ENCODE assay signal across 2 cellular contexts in the genomic region with DNA sequence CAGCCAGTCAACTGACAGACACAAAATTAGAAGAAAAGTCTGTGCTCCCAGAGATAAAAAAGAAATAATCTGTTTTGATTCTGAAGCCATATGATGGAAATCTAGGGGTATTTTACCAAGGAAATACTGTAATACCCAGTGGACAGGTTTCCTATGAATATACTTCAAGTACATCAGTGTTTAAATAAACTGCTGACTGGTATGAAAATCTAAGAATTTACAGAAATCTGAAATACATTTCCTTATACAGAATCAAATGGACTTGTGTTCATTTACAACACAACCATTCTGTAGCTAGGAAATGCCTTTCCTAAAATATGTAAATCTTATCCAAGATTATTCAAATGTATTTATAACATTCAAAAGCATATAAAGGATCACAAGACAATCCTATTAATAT.
TF ChIP-seq lines count a peak whose summit lies in the region.

No MANE protein-coding gene starts in this region.

TF ChIP-seq in HepG2, 621 proteins besides CTCF, POLR2A, EP300 and RAD21:
- TF ChIP-seq HNRNPL (IDR thresholded peaks at IDR 0.05; ENCODE audit: low read depth, low read length) (no peak), MAFF (IDR thresholded peaks at IDR 0.05; ENCODE audit: low read depth, low read length) (peak; percentile 63), MAFK (conservative IDR thresholded peaks at IDR 0.05 in 1 of 2, IDR thresholded peaks at IDR 0.05 in 1 of 2; ENCODE audit: low read length in 2 of 2) (peak; percentile 58 to 81)
- TF ChIP-seq, protein P1, sequence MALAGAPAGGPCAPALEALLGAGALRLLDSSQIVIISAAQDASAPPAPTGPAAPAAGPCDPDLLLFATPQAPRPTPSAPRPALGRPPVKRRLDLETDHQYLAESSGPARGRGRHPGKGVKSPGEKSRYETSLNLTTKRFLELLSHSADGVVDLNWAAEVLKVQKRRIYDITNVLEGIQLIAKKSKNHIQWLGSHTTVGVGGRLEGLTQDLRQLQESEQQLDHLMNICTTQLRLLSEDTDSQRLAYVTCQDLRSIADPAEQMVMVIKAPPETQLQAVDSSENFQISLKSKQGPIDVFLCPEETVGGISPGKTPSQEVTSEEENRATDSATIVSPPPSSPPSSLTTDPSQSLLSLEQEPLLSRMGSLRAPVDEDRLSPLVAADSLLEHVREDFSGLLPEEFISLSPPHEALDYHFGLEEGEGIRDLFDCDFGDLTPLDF (CRISPR knock-in tag; IDR thresholded peaks at IDR 0.05): no peak
- TF ChIP-seq, protein P2, sequence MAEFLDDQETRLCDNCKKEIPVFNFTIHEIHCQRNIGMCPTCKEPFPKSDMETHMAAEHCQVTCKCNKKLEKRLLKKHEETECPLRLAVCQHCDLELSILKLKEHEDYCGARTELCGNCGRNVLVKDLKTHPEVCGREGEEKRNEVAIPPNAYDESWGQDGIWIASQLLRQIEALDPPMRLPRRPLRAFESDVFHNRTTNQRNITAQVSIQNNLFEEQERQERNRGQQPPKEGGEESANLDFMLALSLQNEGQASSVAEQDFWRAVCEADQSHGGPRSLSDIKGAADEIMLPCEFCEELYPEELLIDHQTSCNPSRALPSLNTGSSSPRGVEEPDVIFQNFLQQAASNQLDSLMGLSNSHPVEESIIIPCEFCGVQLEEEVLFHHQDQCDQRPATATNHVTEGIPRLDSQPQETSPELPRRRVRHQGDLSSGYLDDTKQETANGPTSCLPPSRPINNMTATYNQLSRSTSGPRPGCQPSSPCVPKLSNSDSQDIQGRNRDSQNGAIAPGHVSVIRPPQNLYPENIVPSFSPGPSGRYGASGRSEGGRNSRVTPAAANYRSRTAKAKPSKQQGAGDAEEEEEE (CRISPR knock-in tag; IDR thresholded peaks at IDR 0.05; ENCODE audit: borderline replicate concordance): no peak
- TF ChIP-seq, protein P3, sequence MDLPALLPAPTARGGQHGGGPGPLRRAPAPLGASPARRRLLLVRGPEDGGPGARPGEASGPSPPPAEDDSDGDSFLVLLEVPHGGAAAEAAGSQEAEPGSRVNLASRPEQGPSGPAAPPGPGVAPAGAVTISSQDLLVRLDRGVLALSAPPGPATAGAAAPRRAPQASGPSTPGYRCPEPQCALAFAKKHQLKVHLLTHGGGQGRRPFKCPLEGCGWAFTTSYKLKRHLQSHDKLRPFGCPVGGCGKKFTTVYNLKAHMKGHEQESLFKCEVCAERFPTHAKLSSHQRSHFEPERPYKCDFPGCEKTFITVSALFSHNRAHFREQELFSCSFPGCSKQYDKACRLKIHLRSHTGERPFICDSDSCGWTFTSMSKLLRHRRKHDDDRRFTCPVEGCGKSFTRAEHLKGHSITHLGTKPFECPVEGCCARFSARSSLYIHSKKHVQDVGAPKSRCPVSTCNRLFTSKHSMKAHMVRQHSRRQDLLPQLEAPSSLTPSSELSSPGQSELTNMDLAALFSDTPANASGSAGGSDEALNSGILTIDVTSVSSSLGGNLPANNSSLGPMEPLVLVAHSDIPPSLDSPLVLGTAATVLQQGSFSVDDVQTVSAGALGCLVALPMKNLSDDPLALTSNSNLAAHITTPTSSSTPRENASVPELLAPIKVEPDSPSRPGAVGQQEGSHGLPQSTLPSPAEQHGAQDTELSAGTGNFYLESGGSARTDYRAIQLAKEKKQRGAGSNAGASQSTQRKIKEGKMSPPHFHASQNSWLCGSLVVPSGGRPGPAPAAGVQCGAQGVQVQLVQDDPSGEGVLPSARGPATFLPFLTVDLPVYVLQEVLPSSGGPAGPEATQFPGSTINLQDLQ (CRISPR knock-in tag; IDR thresholded peaks at IDR 0.05): no peak
- TF ChIP-seq, protein P4, sequence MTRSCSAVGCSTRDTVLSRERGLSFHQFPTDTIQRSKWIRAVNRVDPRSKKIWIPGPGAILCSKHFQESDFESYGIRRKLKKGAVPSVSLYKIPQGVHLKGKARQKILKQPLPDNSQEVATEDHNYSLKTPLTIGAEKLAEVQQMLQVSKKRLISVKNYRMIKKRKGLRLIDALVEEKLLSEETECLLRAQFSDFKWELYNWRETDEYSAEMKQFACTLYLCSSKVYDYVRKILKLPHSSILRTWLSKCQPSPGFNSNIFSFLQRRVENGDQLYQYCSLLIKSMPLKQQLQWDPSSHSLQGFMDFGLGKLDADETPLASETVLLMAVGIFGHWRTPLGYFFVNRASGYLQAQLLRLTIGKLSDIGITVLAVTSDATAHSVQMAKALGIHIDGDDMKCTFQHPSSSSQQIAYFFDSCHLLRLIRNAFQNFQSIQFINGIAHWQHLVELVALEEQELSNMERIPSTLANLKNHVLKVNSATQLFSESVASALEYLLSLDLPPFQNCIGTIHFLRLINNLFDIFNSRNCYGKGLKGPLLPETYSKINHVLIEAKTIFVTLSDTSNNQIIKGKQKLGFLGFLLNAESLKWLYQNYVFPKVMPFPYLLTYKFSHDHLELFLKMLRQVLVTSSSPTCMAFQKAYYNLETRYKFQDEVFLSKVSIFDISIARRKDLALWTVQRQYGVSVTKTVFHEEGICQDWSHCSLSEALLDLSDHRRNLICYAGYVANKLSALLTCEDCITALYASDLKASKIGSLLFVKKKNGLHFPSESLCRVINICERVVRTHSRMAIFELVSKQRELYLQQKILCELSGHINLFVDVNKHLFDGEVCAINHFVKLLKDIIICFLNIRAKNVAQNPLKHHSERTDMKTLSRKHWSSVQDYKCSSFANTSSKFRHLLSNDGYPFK (CRISPR knock-in tag; IDR thresholded peaks at IDR 0.05; ENCODE audit: borderline replicate concordance): no peak

TF ChIP-seq in IMR-90, 13 proteins besides CTCF, POLR2A, EP300 and RAD21:
- TF ChIP-seq MAFK (IDR thresholded peaks at IDR 0.05; ENCODE audit: low read depth, low read length): peak; percentile 82
- TF ChIP-seq, protein P5, sequence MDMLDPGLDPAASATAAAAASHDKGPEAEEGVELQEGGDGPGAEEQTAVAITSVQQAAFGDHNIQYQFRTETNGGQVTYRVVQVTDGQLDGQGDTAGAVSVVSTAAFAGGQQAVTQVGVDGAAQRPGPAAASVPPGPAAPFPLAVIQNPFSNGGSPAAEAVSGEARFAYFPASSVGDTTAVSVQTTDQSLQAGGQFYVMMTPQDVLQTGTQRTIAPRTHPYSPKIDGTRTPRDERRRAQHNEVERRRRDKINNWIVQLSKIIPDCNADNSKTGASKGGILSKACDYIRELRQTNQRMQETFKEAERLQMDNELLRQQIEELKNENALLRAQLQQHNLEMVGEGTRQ (IDR thresholded peaks at IDR 0.05; ENCODE audit: low read depth, low read length): no peak
- no peak for TF ChIP-seq MAZ (IDR thresholded peaks at IDR 0.05; ENCODE audit: borderline replicate concordance, low read depth, low read length)
